Comparison of ENCODE assay signal across 14 cellular contexts in the genomic region with DNA sequence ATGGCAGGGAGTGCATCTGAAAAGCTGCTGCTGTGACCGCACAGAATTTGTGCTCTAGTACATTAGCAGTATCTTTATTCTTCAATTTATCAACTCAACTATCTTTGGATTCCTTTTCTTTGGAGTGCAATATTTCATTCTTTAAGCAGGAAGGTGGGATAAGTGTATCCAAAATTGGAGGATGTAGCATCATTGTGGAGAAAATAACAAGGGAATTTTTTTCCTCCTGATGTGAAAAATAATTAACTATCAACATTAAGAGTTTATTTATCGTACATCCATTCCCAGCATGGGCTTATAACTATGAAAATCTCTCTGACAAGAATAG. TPM values are rescaled to one million over a fixed set of nuclear protein-coding genes. Genes with fewer than 3 reads are reported as not detected.
DNase-seq lines count a peak whose midpoint lies in the region; ATAC-seq and TF ChIP-seq lines count a peak whose summit lies in the region.
"Had no signal": no experiment of that assay in that cellular context is flagged by ENCODE, and none has a peak within 500 bp of the region (broad histone marks: within the 10 kb centered on the region; RNA-seq: fewer than 3 reads in every experiment).

No MANE protein-coding gene starts in this region.

- intact Hi-C loops in posterior vena cava (cut with DNase I) = loop anchor here in 1 of 2 donors (5.0 kb wide), 1 partner anchor 64 kb away; no protein-coding TSS in a partner anchor

- 0 out of 2 replicates have a peak, but pooled peaks have one; percentile 0 for TF ChIP-seq CTCF in HEK293 (tag by site-specific recombination; IDR thresholded peaks at IDR 0.05)
- no peak for TF ChIP-seq CTCF in brain microvascular endothelial cell (IDR thresholded peaks at IDR 0.05; ENCODE audit: low read depth, low read length, missing control alignments)
- TF ChIP-seq CTCF in foreskin fibroblast (IDR thresholded peaks at IDR 0.05; ENCODE audit: low read depth, low read length) = no peak

- H3K27ac ChIP-seq in HEK293 (ENCODE audit: extremely low read depth, low read depth, low read length) (no peak overlapping the region), brain microvascular endothelial cell (peak overlapping the region; percentile 67)
- H3K27ac ChIP-seq: BLaER1 treated with 17β-estradiol and CSF1 and Interleukin-3, amounts not matched to agents 10 nM and 100 nM had no signal

- no peaks in the 10 kb centered on the region for H3K4me1 ChIP-seq in HEK293 (ENCODE audit: control insufficient read depth, insufficient read depth, low read length)

- CTCF ChIA-PET in HEK293 (lab: Yijun Ruan, JAX) = interaction anchor here (1.0 to 5.1 kb wide), 8 partner anchors 9 to 69 kb away, joined by 3 to 26 read pairs (median 4); no protein-coding TSS in a partner anchor

- in situ Hi-C loops in brain microvascular endothelial cell (cut with HindIII; ENCODE audit: low pct_ligation_motif_present, low sequenced_read_pairs) = no loop called here

- DNase-seq in brain microvascular endothelial cell (no peak), foreskin fibroblast (no peak), skeletal muscle cell (ENCODE audit: low read depth) (no peak), posterior vena cava (ENCODE audit: low spot score) (no peak), SKM-1 treated with dmso at 0.1 percent for 144 hours (lab: John Stamatoyannopoulos, UW; ENCODE audit: unreplicated experiment) (no peak)
- DNase-seq: activated naive CD4-positive, alpha-beta T cell treated with Interleukin-2 at 50 U/mL for 16 hours; effector memory CD4-positive, alpha-beta T cell; MM.1S; naive thymus-derived CD8-positive, alpha-beta T cell; stimulated activated naive CD4-positive, alpha-beta T cell treated with Interleukin-2 at 50 U/mL for 16 hours had no signal

- H3K36me3 ChIP-seq in HEK293 (ENCODE audit: control insufficient read depth in 2 of 2, insufficient read depth in 1 of 2, low read length in 2 of 2) (no peaks in the 10 kb centered on the region), brain microvascular endothelial cell (replicated peaks) (no peaks in the 10 kb centered on the region)

- H3K4me3 ChIP-seq in HEK293 (ENCODE audit: low read depth, low read length) (no peak overlapping the region; the same call in 1 of the 2 replicates), brain microvascular endothelial cell (ENCODE audit: low read depth, low read length) (no peak overlapping the region), foreskin fibroblast (ENCODE audit: low read depth in 1 of 2, low read length in 2 of 2) (peak overlapping the region; percentile 25 to 44), skeletal muscle cell (ENCODE audit: low read depth, low read length) (peak overlapping the region; percentile 33)
- H3K4me3 ChIP-seq: BLaER1 treated with 17β-estradiol and CSF1 and Interleukin-3, amounts not matched to agents 10 nM and 100 nM had no signal

- H3K27me3 ChIP-seq in brain microvascular endothelial cell (replicated peaks) = no peaks in the 10 kb centered on the region
- H3K27me3 ChIP-seq: BLaER1 treated with 17β-estradiol and CSF1 and Interleukin-3, amounts not matched to agents 10 nM and 100 nM had no signal

- no peak for ATAC-seq in GM21576 (IDR thresholded peaks at IDR 0.05; ENCODE audit: unreplicated experiment)
- no peak for ATAC-seq in GM19351 (IDR thresholded peaks at IDR 0.05; ENCODE audit: unreplicated experiment)
- ATAC-seq: naive thymus-derived CD8-positive, alpha-beta T cell had no signal

- H3K9me3 ChIP-seq in HEK293 (ENCODE audit: control insufficient read depth, insufficient read depth, low read depth, low read length) = no peaks in the 10 kb centered on the region

- POLR2A ChIA-PET in HEK293 (lab: Yijun Ruan, JAX) = interaction anchor here (1.0 to 1.5 kb wide), 2 partner anchors 29 to 36 kb away, joined by 3 read pairs; no protein-coding TSS in a partner anchor

TF ChIP-seq in HEK293, 187 proteins besides CTCF, POLR2A, EP300 and RAD21:
- TF ChIP-seq ZNF146 (tag by site-specific recombination; IDR thresholded peaks at IDR 0.05) (peak; percentile 95), ZNF248 (tag by site-specific recombination; IDR thresholded peaks at IDR 0.05) (no peak), ZBTB8A (tag by site-specific recombination; IDR thresholded peaks at IDR 0.05) (0 out of 2 replicates have a peak, but pooled peaks have one; percentile 4), ZNF174 (tag by site-specific recombination; IDR thresholded peaks at IDR 0.05) (peak; percentile 60; the same call in 1 of the 2 replicates), ZNF354C (tag by site-specific recombination; IDR thresholded peaks at IDR 0.05; ENCODE audit: borderline replicate concordance, low read depth) (no peak)
- TF ChIP-seq, protein P1, sequence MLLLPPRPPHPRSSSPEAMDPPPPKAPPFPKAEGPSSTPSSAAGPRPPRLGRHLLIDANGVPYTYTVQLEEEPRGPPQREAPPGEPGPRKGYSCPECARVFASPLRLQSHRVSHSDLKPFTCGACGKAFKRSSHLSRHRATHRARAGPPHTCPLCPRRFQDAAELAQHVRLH (tag by site-specific recombination; IDR thresholded peaks at IDR 0.05) = 0 out of 2 replicates have a peak, but pooled peaks have one; percentile 5

RNA-seq across cellular contexts. Expression of gene MAP3K7CL, which starts 25.5 kb away (rescaled TPM):
- total RNA-seq in posterior vena cava = 10 to 100 TPM; 17.1 to 58.0 TPM

Comparison
In these comparisons a context has a peak if more than half of its experiments do, and no peak if none do; other contexts are left out.
1. H3K4me3 ChIP-seq: peak in foreskin fibroblast (2 of 2) and skeletal muscle cell (single experiment); none in HEK293 (single experiment) and brain microvascular endothelial cell (single experiment).